8 cellular contexts compared by ENCODE assay signal in the genomic region with DNA sequence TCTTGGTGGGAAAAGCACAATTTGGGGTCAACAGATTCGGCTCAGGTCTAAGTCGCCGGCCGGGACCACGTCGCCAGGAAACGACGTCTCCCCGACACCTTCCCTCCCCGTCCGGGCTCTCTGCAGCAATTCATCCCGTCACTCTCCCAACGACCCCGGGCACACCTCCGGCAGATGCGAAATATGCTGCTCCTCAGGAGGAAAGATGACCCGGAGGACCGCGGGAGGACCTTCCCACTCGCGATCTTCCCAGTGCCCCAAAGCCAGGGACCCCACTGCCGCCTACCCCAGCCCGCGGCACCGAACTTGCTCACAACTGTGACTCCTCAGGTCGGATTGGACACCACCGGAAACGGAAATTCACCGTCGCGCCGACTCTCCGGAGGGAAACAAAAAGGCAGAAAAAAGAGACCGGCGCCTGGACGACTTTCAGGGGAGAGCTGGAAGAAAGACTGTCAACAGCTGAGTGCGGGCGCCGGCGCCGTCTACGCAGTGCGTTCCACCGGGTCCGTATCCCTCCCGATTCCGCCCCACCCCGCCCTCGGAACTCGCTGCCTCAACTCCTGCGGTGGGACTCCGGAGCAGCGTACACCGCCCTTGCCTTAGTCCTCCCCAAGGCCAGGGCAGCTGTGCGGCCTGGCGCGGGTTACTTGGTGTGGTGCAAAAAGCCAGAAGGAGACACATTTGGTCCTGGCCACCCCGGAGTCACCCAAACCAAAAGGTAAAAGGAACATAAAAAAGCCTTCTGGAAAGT. TPM values are rescaled to one million over a fixed set of nuclear protein-coding genes. Genes with fewer than 3 reads are reported as not detected.
DNase-seq lines count a peak whose midpoint lies in the region; ATAC-seq and TF ChIP-seq lines count a peak whose summit lies in the region.

No MANE protein-coding gene starts in this region.

- intact Hi-C loops in testis (cut with DNase I; ENCODE audit: low total_unique reads) = no loop called here

- H3K9me3 ChIP-seq in osteoblast (ENCODE audit: low read depth, low read length) (no peaks in the 10 kb centered on the region), testis (no peaks in the 10 kb centered on the region)

- TF ChIP-seq CTCF in HFF-Myc (IDR thresholded peaks at IDR 0.05; ENCODE audit: low read depth, low read length, missing control alignments) = no peak
- TF ChIP-seq CTCF in NB4 (IDR thresholded peaks at IDR 0.05; ENCODE audit: low read depth, low read length) = no peak
- no peak for TF ChIP-seq CTCF in glutamatergic neuron (IDR thresholded peaks at IDR 0.05; ENCODE audit: partially characterized antibody, unreplicated experiment)
- no peak for TF ChIP-seq CTCF in osteoblast (IDR thresholded peaks at IDR 0.05; ENCODE audit: extremely low read depth, low read depth, low read length)
- TF ChIP-seq CTCF in testis (IDR thresholded peaks at IDR 0.05) = no peak

- 0% methylated on average over 57 to 58 of the region's 58 CpGs for WGBS in testis, 2 donors

- TF ChIP-seq POLR2A in NB4 (IDR thresholded peaks at IDR 0.05; ENCODE audit: extremely low read depth, insufficient read length) (peak; percentile 88), testis (IDR thresholded peaks at IDR 0.05) (no peak)

- H3K4me3 ChIP-seq in HFF-Myc (replicated peaks; ENCODE audit: low read depth, low read length) (peak overlapping the region; percentile 71), NB4 (ENCODE audit: low read depth, low read length) (peak overlapping the region; percentile 91), osteoblast (ENCODE audit: insufficient read depth, low read length) (peak overlapping the region; percentile 98), testis (peak overlapping the region; percentile 89 to 96)

- H3K36me3 ChIP-seq in osteoblast (ENCODE audit: insufficient read depth, low read length) = peaks cover 29% of the 10 kb centered on the region
- H3K36me3 ChIP-seq in testis (ENCODE audit: low read depth, missing control alignments) = no peaks in the 10 kb centered on the region

- DNase-seq in GM04504 (ENCODE audit: low read depth) = peak; percentile 80
- DNase-seq in HFF-Myc (ENCODE audit: extremely low read depth, low read depth) = peak; percentile 79
- DNase-seq in NB4 (ENCODE audit: low read depth) = peak; percentile 95
- DNase-seq in glutamatergic neuron = peak; percentile 93
- peak; percentile 94 for DNase-seq in osteoblast (ENCODE audit: insufficient read length, low spot score, missing footprints)
- DNase-seq in testis = peak; percentile 89

- peaks cover 3% of the 10 kb centered on the region for H4K20me1 ChIP-seq in osteoblast (ENCODE audit: insufficient read depth, low read length)

- peak overlapping the region; percentile 98 for H2AFZ ChIP-seq in osteoblast (ENCODE audit: low read length)

- peaks cover 43% of the 10 kb centered on the region for H3K79me2 ChIP-seq in osteoblast (ENCODE audit: insufficient read depth, low read length)

- no peaks in the 10 kb centered on the region for H3K27me3 Mint-ChIP-seq in activated naive CD8-positive, alpha-beta T cell
- peaks cover 7% of the 10 kb centered on the region for H3K27me3 Mint-ChIP-seq in glutamatergic neuron (ENCODE audit: unreplicated experiment)

- peak overlapping the region; percentile 96 for H3K4me3 Mint-ChIP-seq in activated naive CD8-positive, alpha-beta T cell
- peak overlapping the region; percentile 99 for H3K4me3 Mint-ChIP-seq in glutamatergic neuron (ENCODE audit: unreplicated experiment)

- H3K4me1 ChIP-seq in osteoblast (ENCODE audit: insufficient read depth, low read length) = peaks cover 6% of the 10 kb centered on the region
- H3K4me1 ChIP-seq in testis = no peaks in the 10 kb centered on the region

- H3K9me3 Mint-ChIP-seq in activated naive CD8-positive, alpha-beta T cell (ENCODE audit: low read depth) = no peaks in the 10 kb centered on the region
- peaks cover 11% of the 10 kb centered on the region for H3K9me3 Mint-ChIP-seq in glutamatergic neuron (ENCODE audit: unreplicated experiment)

- H3K27ac Mint-ChIP-seq in activated naive CD8-positive, alpha-beta T cell = peak overlapping the region; percentile 98
- H3K27ac Mint-ChIP-seq in glutamatergic neuron (ENCODE audit: unreplicated experiment) = peak overlapping the region; percentile 99

- ATAC-seq in SK-N-SH treated with all-trans-retinoic acid at 6 μM for 48 hours = peak; percentile 94

- no peaks in the 10 kb centered on the region for H3K27me3 ChIP-seq in osteoblast (ENCODE audit: insufficient read depth, low read length)
- H3K27me3 ChIP-seq in testis = no peaks in the 10 kb centered on the region

- H3K4me1 Mint-ChIP-seq in activated naive CD8-positive, alpha-beta T cell (ENCODE audit: low read depth) = peaks cover 17% of the 10 kb centered on the region
- H3K4me1 Mint-ChIP-seq in glutamatergic neuron (ENCODE audit: low read depth, unreplicated experiment) = no peaks in the 10 kb centered on the region

- H3K27ac ChIP-seq in osteoblast (ENCODE audit: low read depth, low read length) = peak overlapping the region; percentile 93
- peak overlapping the region; percentile 79 to 85 for H3K27ac ChIP-seq in testis

- H3K36me3 Mint-ChIP-seq in activated naive CD8-positive, alpha-beta T cell = no peaks in the 10 kb centered on the region
- no peaks in the 10 kb centered on the region for H3K36me3 Mint-ChIP-seq in glutamatergic neuron (ENCODE audit: unreplicated experiment)

- H3K4me2 ChIP-seq in osteoblast (ENCODE audit: insufficient read depth, low read length) = peak overlapping the region; percentile 83

TF ChIP-seq in SK-N-SH treated with all-trans-retinoic acid at 6 μM for 48 hours, 23 proteins besides CTCF, POLR2A, EP300 and RAD21:
- TF ChIP-seq ZFP3 (CRISPR knock-in tag; IDR thresholded peaks at IDR 0.05) (peak; percentile 30; the same call in 1 of the 2 replicates), CSRNP3 (CRISPR knock-in tag; IDR thresholded peaks at IDR 0.05) (no peak)

RNA-seq across cellular contexts. Expression of gene SEC24C, which starts 13.8 kb away (rescaled TPM):
- 91.1 TPM for total RNA-seq in glutamatergic neuron (ENCODE audit: unreplicated experiment)
- 28.3 and 28.6 TPM in 2 replicates for total RNA-seq in osteoblast
- total RNA-seq in testis = 10 to 100 TPM; 77.8 to 82.0 TPM
- polyA plus RNA-seq in testis (ENCODE audit: insufficient read depth, low read depth, low replicate concordance) = 92.4 TPM

RNA-seq across cellular contexts. Expression of gene AGAP5, which starts 32.4 kb away (rescaled TPM):
- 10.9 TPM for total RNA-seq in glutamatergic neuron (ENCODE audit: unreplicated experiment)
- 3.5 and 4.0 TPM in 2 replicates for total RNA-seq in osteoblast
- 10 to 100 TPM; 20.3 to 25.5 TPM for total RNA-seq in testis
- 19.8 TPM for polyA plus RNA-seq in testis (ENCODE audit: insufficient read depth, low read depth, low replicate concordance)

RNA-seq across cellular contexts. Expression of gene CHCHD1, which starts 51.5 kb away (rescaled TPM):
- 30.9 TPM for total RNA-seq in glutamatergic neuron (ENCODE audit: unreplicated experiment)
- 11.2 and 12.7 TPM in 2 replicates for total RNA-seq in osteoblast
- 10 to 100 TPM; 27.9 to 31.3 TPM for total RNA-seq in testis
- polyA plus RNA-seq in testis (ENCODE audit: insufficient read depth, low read depth, low replicate concordance) = 37.4 TPM

RNA-seq across cellular contexts. Expression of gene ZSWIM8, which starts 55.1 kb away (rescaled TPM):
- total RNA-seq in glutamatergic neuron (ENCODE audit: unreplicated experiment) (165 TPM), osteoblast (63.1 and 76.7 TPM in 2 replicates), testis (100 to 1,000 TPM; 192 to 289 TPM)
- polyA plus RNA-seq in testis (ENCODE audit: insufficient read depth, low read depth, low replicate concordance) = 204 TPM

Comparison
In these comparisons a context has a peak if more than half of its experiments do, and no peak if none do; other contexts are left out.
1. Peak in every context shown above with its lines: DNase-seq, ATAC-seq, H3K4me3 ChIP-seq and H3K27ac ChIP-seq.